17 cellular contexts compared by ENCODE assay signal in genomic region chr5:6734243-6734695, GRCh38. TPM values are rescaled to one million over a fixed set of nuclear protein-coding genes. Genes with fewer than 3 reads are reported as not detected.
DNase-seq lines count a peak whose midpoint lies in the region; ATAC-seq, FAIRE-seq and TF ChIP-seq lines count a peak whose summit lies in the region.
"Had no signal": no experiment of that assay in that cellular context is flagged by ENCODE, and none has a peak within 500 bp of the region (broad histone marks: within the 10 kb centered on the region; RNA-seq: fewer than 3 reads in every experiment).

No MANE protein-coding gene starts in this region.

- H3K4me3 Mint-ChIP-seq in CD4-positive, CD25-positive, alpha-beta regulatory T cell = peak overlapping the region in 1 of 4 donors; percentile 38
- H3K4me3 Mint-ChIP-seq in astrocyte (ENCODE audit: unreplicated experiment) = no peak overlapping the region

- no peak for DNase-seq in CD4-positive, CD25-positive, alpha-beta regulatory T cell
- DNase-seq in astrocyte (ENCODE audit: low read depth) (peak; percentile 47), mesenteric fat pad (ENCODE audit: low spot score) (peak; percentile 88), retina (no peak), pancreas (no peak)
- DNase-seq in activated CD4-positive, alpha-beta T cell treated with anti-CD3 and anti-CD28 coated beads for 48 hours = no peak
- DNase-seq: activated CD4-positive, CD25-positive, alpha-beta regulatory T cell; activated T-cell treated with anti-CD3 and anti-CD28 coated beads, Interleukin-2, amount 50 U/mL, for 1 hour; effector CD8-positive, alpha-beta T cell; KBM-7; NCI-H1417; PC-9; stimulated activated CD4-positive, alpha-beta T cell treated with anti-CD3 and anti-CD28 coated beads, Interleukin-12 subunit alpha, Interleukin-12 subunit beta, amount 100 ng/mL, for 4 hours had no signal

- H3K4me3 ChIP-seq in ACC112 (ENCODE audit: low read depth, low read length) (no peak overlapping the region), astrocyte (ENCODE audit: insufficient read depth, low read depth, low read length) (no peak overlapping the region), pancreas (no peak overlapping the region)
- no peak overlapping the region for H3K4me3 ChIP-seq in CD4-positive, CD25-positive, alpha-beta regulatory T cell (ENCODE audit: low read depth, low read length)
- H3K4me3 ChIP-seq: PC-9 had no signal

- no peaks in the 10 kb centered on the region for H3K9me3 ChIP-seq in CD4-positive, CD25-positive, alpha-beta regulatory T cell (ENCODE audit: control insufficient read depth in 2 of 2, low read length in 2 of 2)
- H3K9me3 ChIP-seq in astrocyte (ENCODE audit: insufficient read depth, low read depth, low read length) (no peaks in the 10 kb centered on the region), pancreas (no peaks in the 10 kb centered on the region)

- peak overlapping the region; percentile 41 for H3K9ac ChIP-seq in astrocyte (ENCODE audit: low read length)

- no peak for FAIRE-seq in astrocyte (lab: Jason Lieb, UNC)
- no peak for FAIRE-seq in pancreas (lab: Jason Lieb, UNC)
- FAIRE-seq: GM12891 had no signal

- WGBS in pancreas, 2 donors = 63 to 87% methylated on average over 11 of the region's 11 CpGs

- peaks cover 79% of the 10 kb centered on the region for H3K79me2 ChIP-seq in ACC112 (ENCODE audit: control insufficient read depth, insufficient read depth, low read length, unreplicated experiment)
- H3K79me2 ChIP-seq in astrocyte (ENCODE audit: insufficient read depth, low read length) = peaks cover 92% of the 10 kb centered on the region

- H3K9me3 Mint-ChIP-seq in CD4-positive, CD25-positive, alpha-beta regulatory T cell = no peaks in the 10 kb centered on the region
- no peaks in the 10 kb centered on the region for H3K9me3 Mint-ChIP-seq in astrocyte (ENCODE audit: unreplicated experiment)

- 0 out of 2 replicates have a peak overlapping the region, but pooled peaks have one; percentile 92 for H3K27ac ChIP-seq in ACC112 (ENCODE audit: low read depth, low read length)
- H3K27ac ChIP-seq in CD4-positive, CD25-positive, alpha-beta regulatory T cell (ENCODE audit: insufficient read depth, low read length, poor library complexity, severe bottlenecking) = peak overlapping the region; percentile 16
- H3K27ac ChIP-seq in astrocyte (ENCODE audit: low read depth, low read length) = peak overlapping the region; percentile 91
- H3K27ac ChIP-seq in pancreas = no peak overlapping the region
- H3K27ac ChIP-seq: PC-9 had no signal

- ATAC-seq in CD4-positive, CD25-positive, alpha-beta regulatory T cell (ENCODE audit: low read depth in 2 of 2) = no peak
- no peak for ATAC-seq in GM18861 (IDR thresholded peaks at IDR 0.05; ENCODE audit: unreplicated experiment)
- ATAC-seq in pancreas = no peak
- ATAC-seq: HCT116 had no signal

- intact Hi-C loops in pancreas (cut with DNase I) = no loop called here

- H3K27me3 ChIP-seq in ACC112 (ENCODE audit: insufficient read depth, low read length) (no peaks in the 10 kb centered on the region), astrocyte (ENCODE audit: insufficient read depth, low read length) (no peaks in the 10 kb centered on the region), pancreas (no peaks in the 10 kb centered on the region)
- no peaks in the 10 kb centered on the region for H3K27me3 ChIP-seq in CD4-positive, CD25-positive, alpha-beta regulatory T cell (ENCODE audit: control insufficient read depth, insufficient read depth, low read length)

- no peaks in the 10 kb centered on the region for H3K27me3 Mint-ChIP-seq in CD4-positive, CD25-positive, alpha-beta regulatory T cell
- H3K27me3 Mint-ChIP-seq in astrocyte (ENCODE audit: low read depth, unreplicated experiment) = no peaks in the 10 kb centered on the region

- H3K36me3 ChIP-seq in ACC112 (ENCODE audit: insufficient read depth, low read length) (peaks cover 9% of the 10 kb centered on the region; the same call in 1 of the 2 replicates), astrocyte (ENCODE audit: insufficient read depth, low read length) (peaks cover 3% of the 10 kb centered on the region), pancreas (peaks cover 0 to 3% (median 0%) of the 10 kb centered on the region in 3 donors)
- peaks cover 27% of the 10 kb centered on the region for H3K36me3 ChIP-seq in CD4-positive, CD25-positive, alpha-beta regulatory T cell (ENCODE audit: control insufficient read depth, insufficient read depth, low read length)

- peaks cover 34 to 77% (median 65%) of the 10 kb centered on the region in 4 donors for H3K4me1 Mint-ChIP-seq in CD4-positive, CD25-positive, alpha-beta regulatory T cell
- peaks cover 64% of the 10 kb centered on the region for H3K4me1 Mint-ChIP-seq in astrocyte (ENCODE audit: low read depth, unreplicated experiment)

- H3K4me1 ChIP-seq in ACC112 (ENCODE audit: control insufficient read depth, insufficient read depth, low read length, unreplicated experiment) (peaks cover 53% of the 10 kb centered on the region), astrocyte (ENCODE audit: insufficient read depth, low read length) (peaks cover 36% of the 10 kb centered on the region), pancreas (peaks cover 8 to 38% (median 21%) of the 10 kb centered on the region in 3 donors)
- peaks cover 38% of the 10 kb centered on the region for H3K4me1 ChIP-seq in CD4-positive, CD25-positive, alpha-beta regulatory T cell (ENCODE audit: control insufficient read depth, insufficient read depth, low read length, poor library complexity, severe bottlenecking)

- H4K20me1 ChIP-seq in astrocyte (ENCODE audit: insufficient read depth, low read length) = peaks cover 86% of the 10 kb centered on the region

- H3K4me2 ChIP-seq in astrocyte (ENCODE audit: low read length) = peak overlapping the region; percentile 84
- H3K4me2 ChIP-seq: PC-9 had no signal

- H2AFZ ChIP-seq in ACC112 (ENCODE audit: low read length, unreplicated experiment) (no peak overlapping the region), astrocyte (ENCODE audit: low read depth, low read length) (no peak overlapping the region)
- H2AFZ ChIP-seq: PC-9 had no signal

- H3K36me3 Mint-ChIP-seq in CD4-positive, CD25-positive, alpha-beta regulatory T cell = peaks cover 20% of the 10 kb centered on the region
- peaks cover 8% of the 10 kb centered on the region for H3K36me3 Mint-ChIP-seq in astrocyte (ENCODE audit: low read depth, unreplicated experiment)

- no peak for TF ChIP-seq CTCF in astrocyte (IDR thresholded peaks at IDR 0.05; ENCODE audit: insufficient read depth, low read depth, low read length)
- TF ChIP-seq CTCF in pancreas (IDR thresholded peaks at IDR 0.05) = no peak

- H3K27ac Mint-ChIP-seq in CD4-positive, CD25-positive, alpha-beta regulatory T cell = peak overlapping the region in 2 of 3 donors; percentile 67 to 84
- no peak overlapping the region for H3K27ac Mint-ChIP-seq in astrocyte (ENCODE audit: unreplicated experiment)

RNA-seq across cellular contexts. Expression of gene TENT4A, which starts 21.0 kb away (rescaled TPM):
- 66.5 TPM for total RNA-seq in CD4-positive, CD25-positive, alpha-beta regulatory T cell
- polyA plus RNA-seq in CD4-positive, CD25-positive, alpha-beta regulatory T cell = 1 to 10 TPM in 2 of 4 donors, under 1 TPM in 2; 0.74 to 3.2 (median 1.0) TPM
- total RNA-seq in astrocyte (16.8 and 18.8 TPM in 2 replicates), mesenteric fat pad (29.8 TPM), pancreas (10 to 100 TPM in 1 of 6 donors, 1 to 10 TPM in 5; 7.0 to 13.5 (median 8.5) TPM)
- polyA plus RNA-seq in pancreas = 10 to 100 TPM in 1 of 2 donors, 1 to 10 TPM in 1; 8.3 to 13.6 TPM

Comparison
In these comparisons a context has a peak if more than half of its experiments do, and no peak if none do; other contexts are left out.
1. H3K27ac ChIP-seq: peak in ACC112 (single experiment), CD4-positive, CD25-positive, alpha-beta regulatory T cell (single experiment) and astrocyte (single experiment); none in pancreas (0 of 4).
2. DNase-seq: peak in astrocyte (single experiment) and mesenteric fat pad (single experiment); none in CD4-positive, CD25-positive, alpha-beta regulatory T cell (0 of 3), retina (single experiment), activated CD4-positive, alpha-beta T cell treated with anti-CD3 and anti-CD28 coated beads for 48 hours (single experiment) and pancreas (0 of 6).